ENCODE assay signal across 15 cellular contexts in the genomic region with DNA sequence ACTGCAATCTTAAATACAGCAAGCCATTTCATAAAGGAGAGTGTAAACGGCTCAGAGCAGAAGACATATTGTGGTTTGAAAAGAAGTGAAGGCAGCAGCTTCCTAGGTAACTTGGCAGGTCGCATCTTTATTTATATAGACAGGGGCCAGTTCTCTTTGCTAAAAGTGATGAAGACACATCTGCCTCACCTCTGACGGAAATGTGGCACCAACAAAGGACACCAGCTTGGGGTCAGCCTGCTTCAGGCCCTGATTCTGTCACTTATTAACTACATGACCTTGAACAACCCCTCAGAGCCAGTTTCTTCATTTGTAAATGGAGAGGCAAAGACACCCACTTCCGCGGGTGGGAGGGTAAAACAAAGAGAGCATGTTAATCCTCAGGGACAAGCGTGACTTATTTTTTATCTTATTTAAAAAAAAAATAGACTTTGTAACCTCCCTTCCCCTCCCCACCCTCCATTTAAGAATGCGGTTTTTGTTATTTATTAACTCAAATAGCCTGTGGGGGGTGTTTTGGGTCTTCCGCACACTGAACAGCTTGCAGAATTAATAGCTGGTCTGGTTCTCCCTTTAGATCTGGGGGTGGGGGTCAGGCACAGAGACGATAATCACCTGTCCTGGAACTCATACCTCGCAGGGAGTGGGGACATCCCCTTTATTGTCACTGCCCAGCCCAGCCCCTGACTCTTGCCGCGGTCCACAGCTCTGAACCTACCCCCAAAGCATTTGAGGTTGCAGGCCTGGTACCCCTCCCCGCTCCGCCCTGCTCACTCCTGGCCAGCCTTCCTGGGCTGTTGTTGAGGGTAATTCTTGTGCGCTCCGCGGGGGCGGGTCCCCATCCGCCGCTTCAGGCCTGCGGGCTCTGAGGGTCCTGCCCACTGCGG.
A peak's percentile ranks its signal among the peaks of the same experiment; 100 is the strongest.
DNase-seq lines count a peak whose midpoint lies in the region; ATAC-seq, FAIRE-seq and TF ChIP-seq lines count a peak whose summit lies in the region.
"Had no signal": no experiment of that assay in that cellular context is flagged by ENCODE, and none has a peak within 500 bp of the region (broad histone marks: within the 10 kb centered on the region; RNA-seq: fewer than 3 reads in every experiment).

No MANE protein-coding gene starts in this region.

- no peaks in the 10 kb centered on the region for H3K79me2 ChIP-seq in keratinocyte (ENCODE audit: control insufficient read depth, insufficient read depth, low read length)
- H3K79me2 ChIP-seq in SK-N-SH (ENCODE audit: insufficient read depth), result no peaks in the 10 kb centered on the region

- H3K27me3 ChIP-seq in keratinocyte (ENCODE audit: control insufficient read depth, extremely low read depth, insufficient read depth, low read length) (no peaks in the 10 kb centered on the region), SK-N-SH (ENCODE audit: insufficient read depth) (no peaks in the 10 kb centered on the region)
- H3K27me3 ChIP-seq: breast epithelium had no signal

- TF ChIP-seq CTCF in keratinocyte (optimal IDR thresholded peaks at IDR 0.05 in 1 of 3, IDR thresholded peaks at IDR 0.05 in 1 of 3, conservative IDR thresholded peaks at IDR 0.05 in 1 of 3; ENCODE audit: extremely low read depth in 1 of 3, insufficient read depth in 2 of 3, low read length in 3 of 3) (no peak), progenitor cell of endocrine pancreas (IDR thresholded peaks at IDR 0.05; ENCODE audit: unreplicated experiment) (no peak), SK-N-SH (IDR thresholded peaks at IDR 0.05) (no peak)

- H3K36me3 ChIP-seq in keratinocyte (ENCODE audit: control insufficient read depth in 2 of 2, extremely low read depth in 1 of 2, insufficient read depth in 2 of 2, low read length in 2 of 2) (no peaks in the 10 kb centered on the region), SK-N-SH (replicated peaks in 1 of 2; ENCODE audit: control insufficient read depth in 1 of 2, insufficient read depth in 2 of 2, low read length in 1 of 2) (no peaks in the 10 kb centered on the region)
- H3K36me3 ChIP-seq: breast epithelium had no signal

- CTCF ChIA-PET in SK-N-SH (lab: Yijun Ruan, JAX), result interaction anchor here (1.4 kb wide), 1 partner anchor 113 kb away, joined by 3 read pairs; no protein-coding TSS in a partner anchor

- no peak overlapping the region for H3K4me3 ChIP-seq in keratinocyte (ENCODE audit: control insufficient read depth in 2 of 3, extremely low read depth in 1 of 3, insufficient read depth in 2 of 3, low read depth in 1 of 3, low read length in 3 of 3)
- H3K4me3 ChIP-seq in SK-N-SH (ENCODE audit: low read depth in 2 of 2, low read length in 1 of 2), result no peak overlapping the region

- H3K27ac Mint-ChIP-seq in progenitor cell of endocrine pancreas, result peak overlapping the region; percentile 91
- H3K27ac Mint-ChIP-seq: activated CD8-positive, alpha-beta T cell treated with anti-CD3 and anti-CD28 coated beads for 36 hours; IgD-negative memory B cell; T-helper 2 cell treated with Interferon-gamma antibody and Interleukin-4, amounts not matched to agents 5 μg/mL and 100 μg/mL, for 36 hours had no signal

- POLR2A ChIA-PET in SK-N-SH (lab: Yijun Ruan, JAX), result no interaction called here

- H3K9me1 ChIP-seq in keratinocyte (ENCODE audit: control insufficient read depth, extremely low read depth, insufficient read depth, low read length), result no peaks in the 10 kb centered on the region

- no peak overlapping the region for H3K27ac ChIP-seq in keratinocyte (ENCODE audit: control insufficient read depth, insufficient read depth, low read length)
- H3K27ac ChIP-seq in SK-N-SH (ENCODE audit: low read depth in 2 of 2, low read length in 1 of 2), result no peak overlapping the region
- H3K27ac ChIP-seq: breast epithelium had no signal

- peak; percentile 97 for DNase-seq in DMS53 treated with DMSO at 0.1 percent for 48 hours (lab: John Stamatoyannopoulos, UW; ENCODE audit: unreplicated experiment)
- DNase-seq in SW480 (ENCODE audit: low spot score), result peak; percentile 94
- no peak for DNase-seq in keratinocyte (ENCODE audit: low read depth, low spot score)
- peak; percentile 21 for DNase-seq in progenitor cell of endocrine pancreas (ENCODE audit: low spot score, unreplicated experiment)
- no peak for DNase-seq in stimulated activated CD4-positive, alpha-beta T cell treated with anti-CD3 and anti-CD28 coated beads, Interleukin-2, amount 100 ng/mL, for 48 hours
- no peak for DNase-seq in activated T-cell treated with anti-CD3 and anti-CD28 coated beads for 4 hours
- DNase-seq in SK-N-SH, result no peak
- DNase-seq: NCI-H1436 treated with DMSO at 0.1 percent for 48 hours; RPMI8226; stimulated activated naive CD4-positive, alpha-beta T cell had no signal

- FAIRE-seq in keratinocyte (lab: Jason Lieb, UNC), result no peak

- no peak for TF ChIP-seq RAD21 in SK-N-SH (IDR thresholded peaks at IDR 0.05; ENCODE audit: low read length)

- no peaks in the 10 kb centered on the region for H3K36me3 Mint-ChIP-seq in progenitor cell of endocrine pancreas (ENCODE audit: insufficient read depth)
- H3K36me3 Mint-ChIP-seq: IgD-negative memory B cell had no signal

- ATAC-seq in GM21576 (IDR thresholded peaks at IDR 0.05; ENCODE audit: unreplicated experiment), result no peak
- ATAC-seq: activated CD8-positive, alpha-beta T cell treated with anti-CD3 and anti-CD28 coated beads for 36 hours had no signal

- 72% methylated on average over 22 of the region's 22 CpGs for WGBS in SK-N-SH (ENCODE audit: low lambda C conversion rate)

- H3K4me2 ChIP-seq in keratinocyte (ENCODE audit: control insufficient read depth, extremely low read depth, insufficient read depth, low read depth, low read length) (peak overlapping the region; percentile 78), SK-N-SH (no peak overlapping the region)

- H2AFZ ChIP-seq in keratinocyte (ENCODE audit: control insufficient read depth, low read length), result no peak overlapping the region
- no peak overlapping the region for H2AFZ ChIP-seq in SK-N-SH (ENCODE audit: low read depth)

- dilution Hi-C loops in keratinocyte (cut with MboI; ENCODE audit: extremely low pct_ligation_motif_present, low sequenced_read_pairs), result no loop called here

- H3F3A ChIP-seq in SK-N-SH (replicated peaks; ENCODE audit: insufficient read depth), result no peaks in the 10 kb centered on the region

- H3K9me3 ChIP-seq in keratinocyte (ENCODE audit: control insufficient read depth, low read depth, low read length), result no peaks in the 10 kb centered on the region
- H3K9me3 ChIP-seq in SK-N-SH, result no peaks in the 10 kb centered on the region
- H3K9me3 ChIP-seq: breast epithelium had no signal

- H3K9me2 ChIP-seq in SK-N-SH, result no peaks in the 10 kb centered on the region

- no peaks in the 10 kb centered on the region for H3K9me3 Mint-ChIP-seq in progenitor cell of endocrine pancreas (ENCODE audit: low read depth)
- H3K9me3 Mint-ChIP-seq: activated CD8-positive, alpha-beta T cell treated with anti-CD3 and anti-CD28 coated beads for 36 hours; IgD-negative memory B cell; T-helper 2 cell treated with Interferon-gamma antibody and Interleukin-4, amounts not matched to agents 5 μg/mL and 100 μg/mL, for 36 hours had no signal

- H3K9ac ChIP-seq in keratinocyte (ENCODE audit: control insufficient read depth, extremely low read depth, insufficient read depth, low read length), result no peak overlapping the region
- no peak overlapping the region for H3K9ac ChIP-seq in SK-N-SH

- TF ChIP-seq EP300 in SK-N-SH (IDR thresholded peaks at IDR 0.05; ENCODE audit: borderline replicate concordance in 1 of 2, low read depth in 1 of 2, low read length in 1 of 2), result no peak

- H4K20me1 ChIP-seq in keratinocyte (ENCODE audit: control insufficient read depth, extremely low read depth, insufficient read depth, low read length), result no peaks in the 10 kb centered on the region
- H4K20me1 ChIP-seq in SK-N-SH (ENCODE audit: insufficient read depth), result no peaks in the 10 kb centered on the region

- peak overlapping the region; percentile 68 for H3K4me3 Mint-ChIP-seq in progenitor cell of endocrine pancreas (ENCODE audit: low read depth)
- H3K4me3 Mint-ChIP-seq: activated CD8-positive, alpha-beta T cell treated with anti-CD3 and anti-CD28 coated beads for 36 hours; IgD-negative memory B cell; T-helper 2 cell treated with Interferon-gamma antibody and Interleukin-4, amounts not matched to agents 5 μg/mL and 100 μg/mL, for 36 hours had no signal

- H3K27me3 Mint-ChIP-seq in progenitor cell of endocrine pancreas, result no peaks in the 10 kb centered on the region

- H3K4me1 ChIP-seq in keratinocyte (ENCODE audit: control insufficient read depth, extremely low read depth, insufficient read depth, low read length) (peaks cover 19% of the 10 kb centered on the region), SK-N-SH (ENCODE audit: control insufficient read depth in 1 of 2, insufficient read depth in 2 of 2, low read depth in 1 of 2, low read length in 1 of 2) (0 out of 4 replicates have a peak, but pooled peaks cover 0 to 6% of the 10 kb centered on the region in 2 experiments)
- H3K4me1 ChIP-seq: breast epithelium had no signal

- peaks cover 35% of the 10 kb centered on the region for H3K4me1 Mint-ChIP-seq in progenitor cell of endocrine pancreas (ENCODE audit: low read depth)

TF ChIP-seq in SK-N-SH, 30 proteins besides CTCF, POLR2A, EP300 and RAD21 (continues in another document):
- TF ChIP-seq TAF1 (IDR thresholded peaks at IDR 0.05; ENCODE audit: borderline replicate concordance, low read depth, low read length) (no peak), NFIC (IDR thresholded peaks at IDR 0.05; ENCODE audit: borderline replicate concordance) (no peak), FOXJ3 (CRISPR knock-in tag; IDR thresholded peaks at IDR 0.05) (no peak)

Comparison
In these comparisons a context has a peak if more than half of its experiments do, and no peak if none do; other contexts are left out.
1. DNase-seq: peak in DMS53 treated with DMSO at 0.1 percent for 48 hours (single experiment), SW480 (single experiment) and progenitor cell of endocrine pancreas (single experiment); none in keratinocyte (single experiment), stimulated activated CD4-positive, alpha-beta T cell treated with anti-CD3 and anti-CD28 coated beads, Interleukin-2, amount 100 ng/mL, for 48 hours (0 of 2), activated T-cell treated with anti-CD3 and anti-CD28 coated beads for 4 hours (single experiment) and SK-N-SH (single experiment).